Comparison of ENCODE assay signal across 33 cellular contexts in genomic region chr7:156069897-156070296, GRCh38.
"Had no signal": no experiment of that assay in that cellular context is flagged by ENCODE, and none has a peak within 500 bp of the region (broad histone marks: within the 10 kb centered on the region; RNA-seq: fewer than 3 reads in every experiment).

No MANE protein-coding gene starts in this region.

- DNase-seq: Kasumi-1, MG63, MM.1S, MV-4-11, NCI-H1048, NCI-H1092, NCI-H1092 treated with DMSO at 0.1 percent for 48 hours, NCI-H1105, NCI-H1105 treated with DMSO at 0.1 percent for 48 hours, NCI-H1417, NCI-H1417 treated with DMSO at 0.1 percent for 48 hours, NCI-H1436, NCI-H1436 treated with DMSO at 0.1 percent for 48 hours, NCI-H146, NCI-H1694, NCI-H1694 treated with DMSO at 0.1 percent for 48 hours, NCI-H187, NCI-H187 treated with DMSO at 0.1 percent for 48 hours, NCI-H1930, NCI-H2029, NCI-H2029 treated with DMSO at 0.1 percent for 48 hours, NCI-H2081, NCI-H2081 treated with DMSO at 0.1 percent for 48 hours, NCI-H2107, NCI-H2171, NCI-H2171 treated with DMSO at 0.1 percent for 48 hours, NCI-H2227 treated with DMSO at 0.1 percent for 48 hours, NCI-H226, NCI-H345, NCI-H446, NCI-H446 treated with DMSO at 0.1 percent for 48 hours, NCI-H510A, NCI-H510A treated with DMSO at 0.1 percent for 48 hours had no signal

- H3K4me3 ChIP-seq: MG63 had no signal

- H3K27me3 ChIP-seq: MG63 had no signal

- H3K9me3 ChIP-seq: MG63 had no signal

- H3K36me3 ChIP-seq: MG63 had no signal
